In the genomic region with DNA sequence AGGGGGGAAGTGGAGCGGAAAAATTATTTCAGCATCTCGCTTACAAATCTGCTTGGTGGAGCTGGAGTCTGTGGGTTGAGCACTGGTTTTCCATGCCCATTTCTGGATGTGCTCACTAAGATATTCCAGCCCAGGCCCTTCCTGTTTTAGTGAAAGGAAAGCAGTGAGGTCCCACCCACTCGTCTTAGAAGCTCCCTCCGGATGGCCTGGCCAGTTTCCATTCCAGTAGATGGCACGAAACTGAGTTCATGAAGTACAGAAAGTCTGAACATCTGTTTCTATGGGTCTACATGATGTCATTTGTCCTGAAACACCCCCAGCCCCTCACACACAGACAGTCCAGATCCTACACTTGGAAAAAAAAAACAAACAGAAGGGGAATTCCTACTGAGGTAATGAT, we compare ENCODE assay signal across 17 cellular contexts. TPM values are rescaled to one million over a fixed set of nuclear protein-coding genes. Genes with fewer than 3 reads are reported as not detected.
DNase-seq lines count a peak whose midpoint lies in the region; ATAC-seq and TF ChIP-seq lines count a peak whose summit lies in the region.
"Had no signal": no experiment of that assay in that cellular context is flagged by ENCODE, and none has a peak within 500 bp of the region (broad histone marks: within the 10 kb centered on the region; RNA-seq: fewer than 3 reads in every experiment).

No MANE protein-coding gene starts in this region.

- ATAC-seq in GM18520 (IDR thresholded peaks at IDR 0.05; ENCODE audit: unreplicated experiment) = no peak
- ATAC-seq in stimulated activated effector memory CD8-positive, alpha-beta T cell treated with anti-CD3 and anti-CD28 coated beads, Interleukin-12 subunit alpha, Interleukin-12 subunit beta, amount 100 ng/mL, for 72 hours = no peak
- ATAC-seq: K562 had no signal

- DNase-seq in EH (ENCODE audit: low read depth) (peak; percentile 97), brain microvascular endothelial cell (peak; percentile 91), left ventricle myocardium inferior (peak; percentile 36), stromal cell of bone marrow (ENCODE audit: low read depth) (peak; percentile 91), SIG-M5 (lab: John Stamatoyannopoulos, UW) (no peak), NCI-H1417 treated with DMSO at 0.1 percent for 48 hours (lab: John Stamatoyannopoulos, UW) (no peak)
- DNase-seq in stimulated activated effector memory CD8-positive, alpha-beta T cell treated with anti-CD3 and anti-CD28 coated beads, Interleukin-12 subunit alpha, Interleukin-12 subunit beta, amount 100 ng/mL, for 72 hours (ENCODE audit: low spot score in 2 of 2) = no peak
- DNase-seq: AML-193; DMS 273 treated with DMSO at 0.1 percent for 48 hours; naive B cell; NCI-H1436; NCI-H2227 treated with DMSO at 0.1 percent for 48 hours; stimulated activated CD4-positive, alpha-beta T cell treated with anti-CD3 and anti-CD28 coated beads, Interleukin-4, amount 100 ng/mL, for 24 hours had no signal

- H3K4me3 Mint-ChIP-seq in stimulated activated effector memory CD8-positive, alpha-beta T cell treated with anti-CD3 and anti-CD28 coated beads, Interleukin-12 subunit alpha, Interleukin-12 subunit beta, amount 100 ng/mL, for 72 hours = no peak overlapping the region
- H3K4me3 Mint-ChIP-seq: brain had no signal

- H3K27ac Mint-ChIP-seq in stimulated activated effector memory CD8-positive, alpha-beta T cell treated with anti-CD3 and anti-CD28 coated beads, Interleukin-12 subunit alpha, Interleukin-12 subunit beta, amount 100 ng/mL, for 72 hours = no peak overlapping the region
- H3K27ac Mint-ChIP-seq: brain had no signal

- TF ChIP-seq CTCF in brain microvascular endothelial cell (IDR thresholded peaks at IDR 0.05; ENCODE audit: low read depth, low read length, missing control alignments) (no peak), left ventricle myocardium inferior (IDR thresholded peaks at IDR 0.05; ENCODE audit: borderline replicate concordance) (no peak)

- peaks cover 1% of the 10 kb centered on the region for H3K9me3 ChIP-seq in left ventricle myocardium inferior (replicated peaks)
- H3K9me3 ChIP-seq: HAP-1 had no signal

- H3K36me3 ChIP-seq in brain microvascular endothelial cell (replicated peaks) (no peaks in the 10 kb centered on the region), left ventricle myocardium inferior (no peaks in the 10 kb centered on the region)
- H3K36me3 ChIP-seq: HAP-1 had no signal

- H3K36me3 Mint-ChIP-seq in stimulated activated effector memory CD8-positive, alpha-beta T cell treated with anti-CD3 and anti-CD28 coated beads, Interleukin-12 subunit alpha, Interleukin-12 subunit beta, amount 100 ng/mL, for 72 hours = no peaks in the 10 kb centered on the region
- H3K36me3 Mint-ChIP-seq: brain had no signal

- in situ Hi-C loops in brain microvascular endothelial cell (cut with HindIII; ENCODE audit: low pct_ligation_motif_present, low sequenced_read_pairs) = no loop called here

- intact Hi-C loops in left ventricle myocardium inferior (cut with micrococcal nuclease) = no loop called here

- no peaks in the 10 kb centered on the region for H3K4me1 Mint-ChIP-seq in stimulated activated effector memory CD8-positive, alpha-beta T cell treated with anti-CD3 and anti-CD28 coated beads, Interleukin-12 subunit alpha, Interleukin-12 subunit beta, amount 100 ng/mL, for 72 hours
- H3K4me1 Mint-ChIP-seq: naive B cell had no signal

- peaks cover 3% of the 10 kb centered on the region for H3K9me3 Mint-ChIP-seq in stimulated activated effector memory CD8-positive, alpha-beta T cell treated with anti-CD3 and anti-CD28 coated beads, Interleukin-12 subunit alpha, Interleukin-12 subunit beta, amount 100 ng/mL, for 72 hours

- H3K27me3 ChIP-seq in brain microvascular endothelial cell (replicated peaks) (no peaks in the 10 kb centered on the region), left ventricle myocardium inferior (ENCODE audit: low read depth) (no peaks in the 10 kb centered on the region)

- H3K4me3 ChIP-seq in brain microvascular endothelial cell (ENCODE audit: low read depth, low read length) = no peak overlapping the region
- H3K4me3 ChIP-seq in left ventricle myocardium inferior = no peak overlapping the region
- H3K4me3 ChIP-seq: HAP-1, K562 had no signal

- H3K4me1 ChIP-seq in left ventricle myocardium inferior = peaks cover 42% of the 10 kb centered on the region
- H3K4me1 ChIP-seq: HAP-1 had no signal

- peak overlapping the region; percentile 97 for H3K27ac ChIP-seq in brain microvascular endothelial cell
- H3K27ac ChIP-seq in left ventricle myocardium inferior (replicated peaks) = peak overlapping the region; percentile 81

RNA-seq across cellular contexts. Expression of a gene that starts 31.9 kb away (rescaled TPM):
- 95.8 TPM for total RNA-seq in left ventricle myocardium inferior

Comparison
In these comparisons a context has a peak if more than half of its experiments do, and no peak if none do; other contexts are left out.
1. DNase-seq: peak in EH (single experiment), brain microvascular endothelial cell (single experiment), left ventricle myocardium inferior (single experiment) and stromal cell of bone marrow (single experiment); none in SIG-M5 (single experiment), NCI-H1417 treated with DMSO at 0.1 percent for 48 hours (single experiment) and stimulated activated effector memory CD8-positive, alpha-beta T cell treated with anti-CD3 and anti-CD28 coated beads, Interleukin-12 subunit alpha, Interleukin-12 subunit beta, amount 100 ng/mL, for 72 hours (0 of 2).